18 cellular contexts compared by ENCODE assay signal in the genomic region with DNA sequence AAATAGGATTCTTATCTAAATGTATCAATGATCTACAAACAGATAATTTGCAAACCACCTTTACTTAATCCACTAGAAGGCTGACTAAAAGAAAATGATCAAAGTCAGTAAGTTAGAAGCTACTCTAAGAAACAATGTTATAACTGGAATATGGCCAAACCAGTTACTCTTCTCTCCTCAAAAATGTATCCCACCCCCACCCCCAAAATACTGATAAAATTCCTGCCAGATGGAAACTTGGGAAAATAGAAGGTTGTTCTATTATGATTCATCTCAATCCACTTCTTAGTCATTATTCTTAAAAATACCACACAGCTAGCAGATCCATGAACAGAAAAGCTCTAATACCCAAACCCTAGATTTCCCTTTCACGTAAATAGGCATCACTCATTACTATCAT.
DNase-seq lines count a peak whose midpoint lies in the region; ATAC-seq and TF ChIP-seq lines count a peak whose summit lies in the region.
"Had no signal": no experiment of that assay in that cellular context is flagged by ENCODE, and none has a peak within 500 bp of the region (broad histone marks: within the 10 kb centered on the region; RNA-seq: fewer than 3 reads in every experiment).

No MANE protein-coding gene starts in this region.

- no peak for TF ChIP-seq POLR2A in IMR-90 (IDR thresholded peaks at IDR 0.05; ENCODE audit: low read depth, low read length)

- CTCF ChIA-PET in IMR-90 (lab: Yijun Ruan, JAX), result no interaction called here

- BruUV-seq in IMR-90 (replicated peaks; lab: Mats Ljungman, UMichigan), result no TSS peak

- H3K23ac ChIP-seq in IMR-90 (ENCODE audit: low read depth, low read length), result no peak overlapping the region

- H3K27ac ChIP-seq in IMR-90 (ENCODE audit: insufficient read depth, low read length), result no peak overlapping the region
- H3K27ac ChIP-seq: BLaER1, C4-2B, GM23248 had no signal

- no peaks in the 10 kb centered on the region for H4K20me1 ChIP-seq in IMR-90 (ENCODE audit: insufficient read depth, low read length)
- H4K20me1 ChIP-seq: BLaER1 had no signal

- no peak overlapping the region for H3K4me2 ChIP-seq in IMR-90 (ENCODE audit: low read depth, low read length)
- H3K4me2 ChIP-seq: BLaER1 had no signal

- no peak overlapping the region for H2AK9ac ChIP-seq in IMR-90 (replicated peaks; ENCODE audit: low read depth, low read length, poor library complexity)

- H3K18ac ChIP-seq in IMR-90 (ENCODE audit: low read depth, low read length), result no peak overlapping the region

- H3K9ac ChIP-seq in IMR-90 (ENCODE audit: low read depth, low read length), result no peak overlapping the region
- H3K9ac ChIP-seq: BLaER1, GM23248 had no signal

- H4K91ac ChIP-seq in IMR-90 (ENCODE audit: insufficient read depth, low read depth, low read length), result no peak overlapping the region

- no peak overlapping the region for H4K8ac ChIP-seq in IMR-90 (ENCODE audit: low read depth in 2 of 2, low read length in 2 of 2)

- no peak for TF ChIP-seq RAD21 in IMR-90 (IDR thresholded peaks at IDR 0.05; ENCODE audit: low read length)

- dilution Hi-C loops in IMR-90 (cut with HindIII; ENCODE audit: low sequenced_read_pairs, unreplicated experiment), result no loop called here

- DNase-seq in Daoy (ENCODE audit: low read depth) (peak; percentile 2), IMR-90 (peak; percentile 31), astrocyte of the spinal cord (ENCODE audit: low read depth, low spot score) (peak; percentile 1), kidney tubule cell (ENCODE audit: low spot score) (peak; percentile 2), NCI-H82 treated with DMSO at 0.1 percent for 48 hours (lab: John Stamatoyannopoulos, UW; ENCODE audit: unreplicated experiment) (no peak)
- DNase-seq in activated effector memory CD4-positive, alpha-beta T cell treated with anti-CD3 and anti-CD28 coated beads, Interleukin-2, amount 50 U/mL, for 16 hours, result no peak
- DNase-seq: CD4-positive, alpha-beta T cell; CD8-positive, alpha-beta memory T cell; DMS 273 treated with DMSO at 0.1 percent for 48 hours; DMS53; DMS79 treated with DMSO at 0.1 percent for 48 hours; GM23248; H7; HCEC 1CT had no signal

- H3K79me1 ChIP-seq in IMR-90 (ENCODE audit: low read depth in 1 of 2, low read length in 2 of 2), result no peaks in the 10 kb centered on the region

- no peak overlapping the region for H2BK5ac ChIP-seq in IMR-90 (ENCODE audit: low read depth, low read length, poor library complexity, severe bottlenecking)

- no peaks in the 10 kb centered on the region for H3K9me1 ChIP-seq in IMR-90 (ENCODE audit: insufficient read depth, low read length)

- no peaks in the 10 kb centered on the region for H3K27me3 ChIP-seq in IMR-90 (ENCODE audit: control insufficient read depth, insufficient read depth, low read length)
- H3K27me3 ChIP-seq: BLaER1 had no signal

- H2BK15ac ChIP-seq in IMR-90 (ENCODE audit: low read depth, low read length), result no peak overlapping the region

- TF ChIP-seq CTCF in IMR-90 (conservative IDR thresholded peaks at IDR 0.05; ENCODE audit: low read depth, low read length) (no peak), astrocyte of the spinal cord (IDR thresholded peaks at IDR 0.05; ENCODE audit: low read depth, low read length) (no peak)

- intact Hi-C loops in IMR-90 (cut with micrococcal nuclease), result no loop called here

- no peaks in the 10 kb centered on the region for H3K9me3 ChIP-seq in IMR-90 (ENCODE audit: control insufficient read depth, insufficient read depth, low read length)
- H3K9me3 ChIP-seq: BLaER1 had no signal

- no peak overlapping the region for H2BK20ac ChIP-seq in IMR-90 (ENCODE audit: low read depth, low read length)

- no peak overlapping the region for H3K4me3 ChIP-seq in IMR-90 (ENCODE audit: insufficient read depth, low read depth, low read length)
- no peak overlapping the region for H3K4me3 ChIP-seq in astrocyte of the spinal cord (ENCODE audit: low read depth, low read length)
- H3K4me3 ChIP-seq: BLaER1, GM23248 had no signal

- no peak overlapping the region for H3K4ac ChIP-seq in IMR-90 (ENCODE audit: low read depth, low read length)

- H2AFZ ChIP-seq in IMR-90 (replicated peaks; ENCODE audit: low read length, poor library complexity), result no peak overlapping the region
- H2AFZ ChIP-seq: GM23248 had no signal

- in situ Hi-C loops in IMR-90 (cut with MboI; ENCODE audit: low sequenced_read_pairs) (no loop called here), astrocyte of the spinal cord (cut with HindIII; ENCODE audit: low sequenced_read_pairs) (no loop called here)

- no peaks in the 10 kb centered on the region for H3K4me1 ChIP-seq in IMR-90 (ENCODE audit: control insufficient read depth, insufficient read depth, low read length)
- H3K4me1 ChIP-seq: BLaER1 had no signal

- ATAC-seq in IMR-90 (ENCODE audit: low read depth) (no peak), GM18861 (IDR thresholded peaks at IDR 0.05; ENCODE audit: unreplicated experiment) (no peak), HG02885 (IDR thresholded peaks at IDR 0.05; ENCODE audit: poor library complexity, unreplicated experiment) (no peak)

- H4K5ac ChIP-seq in IMR-90 (ENCODE audit: low read depth, low read length), result no peak overlapping the region

- POLR2A ChIA-PET in IMR-90 (lab: Charles Lee; ENCODE audit: unreplicated experiment), result no interaction called here

- no peak overlapping the region for H3K14ac ChIP-seq in IMR-90 (replicated peaks; ENCODE audit: low read depth, low read length)

- no peak overlapping the region for H2AK5ac ChIP-seq in IMR-90 (ENCODE audit: low read depth, low read length)

- no peak overlapping the region for H3K56ac ChIP-seq in IMR-90 (ENCODE audit: extremely low read depth, insufficient read depth, low read length)

- no peaks in the 10 kb centered on the region for H3K36me3 ChIP-seq in IMR-90 (ENCODE audit: control insufficient read depth, insufficient read depth, low read length)
- H3K36me3 ChIP-seq: BLaER1 had no signal

- no CpG with 5 or more reads among the region's 1 CpG for WGBS in IMR-90 (ENCODE audit: extremely low coverage in 2 of 2, insufficient read length in 1 of 2), 2 experiments

- no peak overlapping the region for H2BK120ac ChIP-seq in IMR-90 (ENCODE audit: low read depth, low read length)

TF ChIP-seq in IMR-90, 13 proteins besides CTCF, POLR2A, EP300 and RAD21:
- TF ChIP-seq, protein P1, sequence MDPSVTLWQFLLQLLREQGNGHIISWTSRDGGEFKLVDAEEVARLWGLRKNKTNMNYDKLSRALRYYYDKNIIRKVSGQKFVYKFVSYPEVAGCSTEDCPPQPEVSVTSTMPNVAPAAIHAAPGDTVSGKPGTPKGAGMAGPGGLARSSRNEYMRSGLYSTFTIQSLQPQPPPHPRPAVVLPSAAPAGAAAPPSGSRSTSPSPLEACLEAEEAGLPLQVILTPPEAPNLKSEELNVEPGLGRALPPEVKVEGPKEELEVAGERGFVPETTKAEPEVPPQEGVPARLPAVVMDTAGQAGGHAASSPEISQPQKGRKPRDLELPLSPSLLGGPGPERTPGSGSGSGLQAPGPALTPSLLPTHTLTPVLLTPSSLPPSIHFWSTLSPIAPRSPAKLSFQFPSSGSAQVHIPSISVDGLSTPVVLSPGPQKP (IDR thresholded peaks at IDR 0.05; ENCODE audit: borderline replicate concordance, low read depth, low read length), result no peak
- TF ChIP-seq NFE2L2 (IDR thresholded peaks at IDR 0.05; ENCODE audit: low read depth, low read length) (no peak), RCOR1 (IDR thresholded peaks at IDR 0.05; ENCODE audit: insufficient replicate concordance, low read length) (no peak), MAFK (IDR thresholded peaks at IDR 0.05; ENCODE audit: low read depth, low read length) (no peak), RFX5 (IDR thresholded peaks at IDR 0.05; ENCODE audit: low read depth, low read length) (no peak), SMC3 (IDR thresholded peaks at IDR 0.05; ENCODE audit: low read depth, low read length) (no peak), MAZ (IDR thresholded peaks at IDR 0.05; ENCODE audit: borderline replicate concordance, low read depth, low read length) (no peak), FOS (IDR thresholded peaks at IDR 0.05; ENCODE audit: low read depth, low read length) (no peak), CEBPB (IDR thresholded peaks at IDR 0.05; ENCODE audit: low read depth, low read length) (no peak), BHLHE40 (IDR thresholded peaks at IDR 0.05; ENCODE audit: low read depth, low read length) (no peak), CHD1 (IDR thresholded peaks at IDR 0.05; ENCODE audit: low read depth, low read length) (no peak), MXI1 (IDR thresholded peaks at IDR 0.05; ENCODE audit: borderline replicate concordance, low read depth, low read length) (no peak)
- TF ChIP-seq, protein P2, sequence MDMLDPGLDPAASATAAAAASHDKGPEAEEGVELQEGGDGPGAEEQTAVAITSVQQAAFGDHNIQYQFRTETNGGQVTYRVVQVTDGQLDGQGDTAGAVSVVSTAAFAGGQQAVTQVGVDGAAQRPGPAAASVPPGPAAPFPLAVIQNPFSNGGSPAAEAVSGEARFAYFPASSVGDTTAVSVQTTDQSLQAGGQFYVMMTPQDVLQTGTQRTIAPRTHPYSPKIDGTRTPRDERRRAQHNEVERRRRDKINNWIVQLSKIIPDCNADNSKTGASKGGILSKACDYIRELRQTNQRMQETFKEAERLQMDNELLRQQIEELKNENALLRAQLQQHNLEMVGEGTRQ (IDR thresholded peaks at IDR 0.05; ENCODE audit: low read depth, low read length), result no peak

Comparison
In these comparisons a context has a peak if more than half of its experiments do, and no peak if none do; other contexts are left out.
1. DNase-seq: peak in Daoy (single experiment), IMR-90 (single experiment), astrocyte of the spinal cord (single experiment) and kidney tubule cell (single experiment); none in activated effector memory CD4-positive, alpha-beta T cell treated with anti-CD3 and anti-CD28 coated beads, Interleukin-2, amount 50 U/mL, for 16 hours (single experiment) and NCI-H82 treated with DMSO at 0.1 percent for 48 hours (single experiment).